In the genomic region with DNA sequence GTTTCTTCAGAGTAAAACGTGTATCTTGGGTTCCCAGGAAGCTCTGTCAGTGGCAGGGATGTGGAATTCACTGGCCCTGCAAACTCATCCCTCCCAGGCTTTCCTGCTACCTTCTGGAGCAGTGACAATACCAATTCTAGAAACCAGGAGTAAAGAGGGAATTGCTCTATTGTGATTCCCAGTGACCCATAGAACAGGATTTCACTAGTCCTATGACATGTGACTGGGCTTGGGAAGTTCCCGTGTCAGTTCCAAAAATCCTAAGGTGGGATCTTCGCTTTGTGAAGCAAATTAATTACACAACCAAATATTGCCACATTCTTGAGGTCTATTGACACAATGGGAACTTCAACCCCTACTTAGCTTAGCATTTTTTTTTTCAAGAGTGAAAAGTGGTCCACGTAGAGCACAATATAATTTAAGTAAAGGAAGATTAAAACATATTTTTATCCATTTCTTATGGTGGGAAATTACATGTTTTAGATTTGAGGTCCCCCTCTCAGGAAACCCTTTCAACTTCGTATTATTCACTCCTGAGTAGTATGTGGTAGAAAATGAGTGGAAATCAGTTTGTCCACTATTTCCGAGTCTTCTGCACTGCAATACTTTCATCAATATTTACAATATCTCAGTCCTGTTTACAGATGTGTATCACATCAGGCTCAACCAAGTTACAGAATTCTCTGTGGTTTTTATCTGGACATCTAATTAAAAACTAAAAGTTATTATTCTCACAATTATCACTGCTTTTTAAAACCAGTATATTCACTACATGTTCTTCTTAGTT, we compare ENCODE assay signal across 1 cellular context.
A peak's percentile ranks its signal among the peaks of the same experiment; 100 is the strongest.
TF ChIP-seq lines count a peak whose summit lies in the region.

No MANE protein-coding gene starts in this region.

TF ChIP-seq in liver, 16 proteins besides CTCF, POLR2A, EP300 and RAD21:
- peak; percentile 73 for TF ChIP-seq SP1 (IDR thresholded peaks at IDR 0.05)
- no peak for TF ChIP-seq FOXA1 (IDR thresholded peaks at IDR 0.05)
- TF ChIP-seq YY1 (IDR thresholded peaks at IDR 0.05): peak; percentile 46
- TF ChIP-seq, protein P1, sequence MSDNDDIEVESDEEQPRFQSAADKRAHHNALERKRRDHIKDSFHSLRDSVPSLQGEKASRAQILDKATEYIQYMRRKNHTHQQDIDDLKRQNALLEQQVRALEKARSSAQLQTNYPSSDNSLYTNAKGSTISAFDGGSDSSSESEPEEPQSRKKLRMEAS (IDR thresholded peaks at IDR 0.05): peak; percentile 70
- TF ChIP-seq TAF1 (conservative IDR thresholded peaks at IDR 0.05): peak; percentile 83
- peak; percentile 59 for TF ChIP-seq FOXA2 (IDR thresholded peaks at IDR 0.05)
- peak; percentile 90 to 91 for TF ChIP-seq HNF4A (conservative IDR thresholded peaks at IDR 0.05)
- TF ChIP-seq EGR1 (IDR thresholded peaks at IDR 0.05; ENCODE audit: low read depth in 2 of 2): peak in 1 of 2 donors; percentile 9
- TF ChIP-seq, protein P2, sequence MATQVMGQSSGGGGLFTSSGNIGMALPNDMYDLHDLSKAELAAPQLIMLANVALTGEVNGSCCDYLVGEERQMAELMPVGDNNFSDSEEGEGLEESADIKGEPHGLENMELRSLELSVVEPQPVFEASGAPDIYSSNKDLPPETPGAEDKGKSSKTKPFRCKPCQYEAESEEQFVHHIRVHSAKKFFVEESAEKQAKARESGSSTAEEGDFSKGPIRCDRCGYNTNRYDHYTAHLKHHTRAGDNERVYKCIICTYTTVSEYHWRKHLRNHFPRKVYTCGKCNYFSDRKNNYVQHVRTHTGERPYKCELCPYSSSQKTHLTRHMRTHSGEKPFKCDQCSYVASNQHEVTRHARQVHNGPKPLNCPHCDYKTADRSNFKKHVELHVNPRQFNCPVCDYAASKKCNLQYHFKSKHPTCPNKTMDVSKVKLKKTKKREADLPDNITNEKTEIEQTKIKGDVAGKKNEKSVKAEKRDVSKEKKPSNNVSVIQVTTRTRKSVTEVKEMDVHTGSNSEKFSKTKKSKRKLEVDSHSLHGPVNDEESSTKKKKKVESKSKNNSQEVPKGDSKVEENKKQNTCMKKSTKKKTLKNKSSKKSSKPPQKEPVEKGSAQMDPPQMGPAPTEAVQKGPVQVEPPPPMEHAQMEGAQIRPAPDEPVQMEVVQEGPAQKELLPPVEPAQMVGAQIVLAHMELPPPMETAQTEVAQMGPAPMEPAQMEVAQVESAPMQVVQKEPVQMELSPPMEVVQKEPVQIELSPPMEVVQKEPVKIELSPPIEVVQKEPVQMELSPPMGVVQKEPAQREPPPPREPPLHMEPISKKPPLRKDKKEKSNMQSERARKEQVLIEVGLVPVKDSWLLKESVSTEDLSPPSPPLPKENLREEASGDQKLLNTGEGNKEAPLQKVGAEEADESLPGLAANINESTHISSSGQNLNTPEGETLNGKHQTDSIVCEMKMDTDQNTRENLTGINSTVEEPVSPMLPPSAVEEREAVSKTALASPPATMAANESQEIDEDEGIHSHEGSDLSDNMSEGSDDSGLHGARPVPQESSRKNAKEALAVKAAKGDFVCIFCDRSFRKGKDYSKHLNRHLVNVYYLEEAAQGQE (IDR thresholded peaks at IDR 0.05): peak; percentile 76
- TF ChIP-seq RXRA (IDR thresholded peaks at IDR 0.05): peak; percentile 70 to 79
- TF ChIP-seq JUND (IDR thresholded peaks at IDR 0.05): peak; percentile 40 to 78
- TF ChIP-seq, protein P3, sequence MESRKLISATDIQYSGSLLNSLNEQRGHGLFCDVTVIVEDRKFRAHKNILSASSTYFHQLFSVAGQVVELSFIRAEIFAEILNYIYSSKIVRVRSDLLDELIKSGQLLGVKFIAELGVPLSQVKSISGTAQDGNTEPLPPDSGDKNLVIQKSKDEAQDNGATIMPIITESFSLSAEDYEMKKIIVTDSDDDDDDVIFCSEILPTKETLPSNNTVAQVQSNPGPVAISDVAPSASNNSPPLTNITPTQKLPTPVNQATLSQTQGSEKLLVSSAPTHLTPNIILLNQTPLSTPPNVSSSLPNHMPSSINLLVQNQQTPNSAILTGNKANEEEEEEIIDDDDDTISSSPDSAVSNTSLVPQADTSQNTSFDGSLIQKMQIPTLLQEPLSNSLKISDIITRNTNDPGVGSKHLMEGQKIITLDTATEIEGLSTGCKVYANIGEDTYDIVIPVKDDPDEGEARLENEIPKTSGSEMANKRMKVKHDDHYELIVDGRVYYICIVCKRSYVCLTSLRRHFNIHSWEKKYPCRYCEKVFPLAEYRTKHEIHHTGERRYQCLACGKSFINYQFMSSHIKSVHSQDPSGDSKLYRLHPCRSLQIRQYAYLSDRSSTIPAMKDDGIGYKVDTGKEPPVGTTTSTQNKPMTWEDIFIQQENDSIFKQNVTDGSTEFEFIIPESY (IDR thresholded peaks at IDR 0.05): peak; percentile 67
- TF ChIP-seq GABPA (IDR thresholded peaks at IDR 0.05 in 1 of 2, conservative IDR thresholded peaks at IDR 0.05 in 1 of 2): no peak
- TF ChIP-seq HNF4G (IDR thresholded peaks at IDR 0.05): peak; percentile 70
- TF ChIP-seq, protein P4, sequence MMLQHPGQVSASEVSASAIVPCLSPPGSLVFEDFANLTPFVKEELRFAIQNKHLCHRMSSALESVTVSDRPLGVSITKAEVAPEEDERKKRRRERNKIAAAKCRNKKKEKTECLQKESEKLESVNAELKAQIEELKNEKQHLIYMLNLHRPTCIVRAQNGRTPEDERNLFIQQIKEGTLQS (IDR thresholded peaks at IDR 0.05): peak; percentile 72
- TF ChIP-seq NR2F2 (IDR thresholded peaks at IDR 0.05): no peak
